In genomic region chr15:99951471-99951870, GRCh38 we compare ENCODE assay signal across 19 cellular contexts.
"Had no signal": no experiment of that assay in that cellular context is flagged by ENCODE, and none has a peak within 500 bp of the region (broad histone marks: within the 10 kb centered on the region; RNA-seq: fewer than 3 reads in every experiment).

No MANE protein-coding gene starts in this region.

- H3K4me1 ChIP-seq: right lobe of liver had no signal

- H3K9me3 ChIP-seq: right lobe of liver had no signal

- H3K4me3 ChIP-seq: coronary artery, hepatocyte, lung, right lobe of liver, spleen, upper lobe of left lung had no signal

- H3K27me3 ChIP-seq: hepatocyte, right lobe of liver, spleen, upper lobe of left lung had no signal

- DNase-seq: activated CD4-positive, alpha-beta T cell treated with anti-CD3 and anti-CD28 coated beads, Interleukin-2, amount 50 U/mL, for 1 hour; activated CD4-positive, CD25-positive, alpha-beta regulatory T cell treated with anti-CD3 and anti-CD28 coated beads, Interleukin-2, amount 50 U/mL, for 72 hours; activated CD8-positive, alpha-beta T cell treated with anti-CD3 and anti-CD28 coated beads, Interleukin-2, amount 10 ng/mL, durations not matched to agents 7 days and 5 days; aorta; cerebellar nuclear complex; glutamatergic neuron; immature natural killer cell; naive B cell; occipital lobe; right lobe of liver; spleen; stimulated activated CD4-positive, alpha-beta T cell treated with anti-CD3 and anti-CD28 coated beads, Interleukin-4, amount 100 ng/mL, for 1 hour; stimulated activated naive CD4-positive, alpha-beta T cell; T-helper 2 cell; upper lobe of left lung; WERI-Rb-1 had no signal

- H3K36me3 ChIP-seq: right lobe of liver, spleen, upper lobe of left lung, WERI-Rb-1 had no signal
